Comparison of ENCODE assay signal across 1 cellular context in the genomic region with DNA sequence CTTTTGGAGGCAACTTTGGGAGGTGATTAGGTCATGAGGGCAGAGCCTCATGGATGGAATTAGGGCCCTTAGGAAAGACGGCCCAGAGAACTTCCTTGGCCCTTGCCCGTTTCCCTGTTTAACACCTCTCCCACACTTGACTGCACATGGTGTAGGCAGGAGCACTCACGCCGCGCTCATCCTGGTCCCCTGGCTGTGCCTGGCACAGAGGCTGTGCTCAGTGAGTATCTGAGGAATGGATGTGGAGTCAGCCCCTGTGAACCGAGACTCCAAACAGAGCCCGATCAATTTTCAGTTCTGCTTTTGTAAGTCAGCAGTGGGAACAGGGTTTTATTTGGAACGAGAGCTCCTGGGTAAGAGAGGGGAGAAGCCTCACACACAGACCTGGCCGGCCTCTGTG.
TF ChIP-seq lines count a peak whose summit lies in the region.

No MANE protein-coding gene starts in this region.

TF ChIP-seq in GM23338, 12 proteins besides CTCF, POLR2A, EP300 and RAD21 (continued from another document):
- TF ChIP-seq, protein P1, sequence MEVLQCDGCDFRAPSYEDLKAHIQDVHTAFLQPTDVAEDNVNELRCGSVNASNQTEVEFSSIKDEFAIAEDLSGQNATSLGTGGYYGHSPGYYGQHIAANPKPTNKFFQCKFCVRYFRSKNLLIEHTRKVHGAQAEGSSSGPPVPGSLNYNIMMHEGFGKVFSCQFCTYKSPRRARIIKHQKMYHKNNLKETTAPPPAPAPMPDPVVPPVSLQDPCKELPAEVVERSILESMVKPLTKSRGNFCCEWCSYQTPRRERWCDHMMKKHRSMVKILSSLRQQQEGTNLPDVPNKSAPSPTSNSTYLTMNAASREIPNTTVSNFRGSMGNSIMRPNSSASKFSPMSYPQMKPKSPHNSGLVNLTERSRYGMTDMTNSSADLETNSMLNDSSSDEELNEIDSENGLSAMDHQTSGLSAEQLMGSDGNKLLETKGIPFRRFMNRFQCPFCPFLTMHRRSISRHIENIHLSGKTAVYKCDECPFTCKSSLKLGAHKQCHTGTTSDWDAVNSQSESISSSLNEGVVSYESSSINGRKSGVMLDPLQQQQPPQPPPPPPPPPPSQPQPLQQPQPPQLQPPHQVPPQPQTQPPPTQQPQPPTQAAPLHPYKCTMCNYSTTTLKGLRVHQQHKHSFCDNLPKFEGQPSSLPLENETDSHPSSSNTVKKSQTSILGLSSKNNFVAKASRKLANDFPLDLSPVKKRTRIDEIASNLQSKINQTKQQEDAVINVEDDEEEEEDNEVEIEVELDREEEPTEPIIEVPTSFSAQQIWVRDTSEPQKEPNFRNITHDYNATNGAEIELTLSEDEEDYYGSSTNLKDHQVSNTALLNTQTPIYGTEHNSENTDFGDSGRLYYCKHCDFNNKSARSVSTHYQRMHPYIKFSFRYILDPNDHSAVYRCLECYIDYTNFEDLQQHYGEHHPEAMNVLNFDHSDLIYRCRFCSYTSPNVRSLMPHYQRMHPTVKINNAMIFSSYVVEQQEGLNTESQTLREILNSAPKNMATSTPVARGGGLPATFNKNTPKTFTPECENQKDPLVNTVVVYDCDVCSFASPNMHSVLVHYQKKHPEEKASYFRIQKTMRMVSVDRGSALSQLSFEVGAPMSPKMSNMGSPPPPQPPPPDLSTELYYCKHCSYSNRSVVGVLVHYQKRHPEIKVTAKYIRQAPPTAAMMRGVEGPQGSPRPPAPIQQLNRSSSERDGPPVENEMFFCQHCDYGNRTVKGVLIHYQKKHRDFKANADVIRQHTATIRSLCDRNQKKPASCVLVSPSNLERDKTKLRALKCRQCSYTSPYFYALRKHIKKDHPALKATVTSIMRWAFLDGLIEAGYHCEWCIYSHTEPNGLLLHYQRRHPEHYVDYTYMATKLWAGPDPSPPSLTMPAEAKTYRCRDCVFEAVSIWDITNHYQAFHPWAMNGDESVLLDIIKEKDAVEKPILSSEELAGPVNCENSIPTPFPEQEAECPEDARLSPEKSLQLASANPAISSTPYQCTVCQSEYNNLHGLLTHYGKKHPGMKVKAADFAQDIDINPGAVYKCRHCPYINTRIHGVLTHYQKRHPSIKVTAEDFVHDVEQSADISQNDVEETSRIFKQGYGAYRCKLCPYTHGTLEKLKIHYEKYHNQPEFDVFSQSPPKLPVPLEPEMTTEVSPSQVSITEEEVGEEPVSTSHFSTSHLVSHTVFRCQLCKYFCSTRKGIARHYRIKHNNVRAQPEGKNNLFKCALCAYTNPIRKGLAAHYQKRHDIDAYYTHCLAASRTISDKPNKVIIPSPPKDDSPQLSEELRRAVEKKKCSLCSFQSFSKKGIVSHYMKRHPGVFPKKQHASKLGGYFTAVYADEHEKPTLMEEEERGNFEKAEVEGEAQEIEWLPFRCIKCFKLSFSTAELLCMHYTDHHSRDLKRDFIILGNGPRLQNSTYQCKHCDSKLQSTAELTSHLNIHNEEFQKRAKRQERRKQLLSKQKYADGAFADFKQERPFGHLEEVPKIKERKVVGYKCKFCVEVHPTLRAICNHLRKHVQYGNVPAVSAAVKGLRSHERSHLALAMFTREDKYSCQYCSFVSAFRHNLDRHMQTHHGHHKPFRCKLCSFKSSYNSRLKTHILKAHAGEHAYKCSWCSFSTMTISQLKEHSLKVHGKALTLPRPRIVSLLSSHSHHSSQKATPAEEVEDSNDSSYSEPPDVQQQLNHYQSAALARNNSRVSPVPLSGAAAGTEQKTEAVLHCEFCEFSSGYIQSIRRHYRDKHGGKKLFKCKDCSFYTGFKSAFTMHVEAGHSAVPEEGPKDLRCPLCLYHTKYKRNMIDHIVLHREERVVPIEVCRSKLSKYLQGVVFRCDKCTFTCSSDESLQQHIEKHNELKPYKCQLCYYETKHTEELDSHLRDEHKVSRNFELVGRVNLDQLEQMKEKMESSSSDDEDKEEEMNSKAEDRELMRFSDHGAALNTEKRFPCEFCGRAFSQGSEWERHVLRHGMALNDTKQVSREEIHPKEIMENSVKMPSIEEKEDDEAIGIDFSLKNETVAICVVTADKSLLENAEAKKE (CRISPR knock-in tag; IDR thresholded peaks at IDR 0.05): no peak
- TF ChIP-seq, protein P2, sequence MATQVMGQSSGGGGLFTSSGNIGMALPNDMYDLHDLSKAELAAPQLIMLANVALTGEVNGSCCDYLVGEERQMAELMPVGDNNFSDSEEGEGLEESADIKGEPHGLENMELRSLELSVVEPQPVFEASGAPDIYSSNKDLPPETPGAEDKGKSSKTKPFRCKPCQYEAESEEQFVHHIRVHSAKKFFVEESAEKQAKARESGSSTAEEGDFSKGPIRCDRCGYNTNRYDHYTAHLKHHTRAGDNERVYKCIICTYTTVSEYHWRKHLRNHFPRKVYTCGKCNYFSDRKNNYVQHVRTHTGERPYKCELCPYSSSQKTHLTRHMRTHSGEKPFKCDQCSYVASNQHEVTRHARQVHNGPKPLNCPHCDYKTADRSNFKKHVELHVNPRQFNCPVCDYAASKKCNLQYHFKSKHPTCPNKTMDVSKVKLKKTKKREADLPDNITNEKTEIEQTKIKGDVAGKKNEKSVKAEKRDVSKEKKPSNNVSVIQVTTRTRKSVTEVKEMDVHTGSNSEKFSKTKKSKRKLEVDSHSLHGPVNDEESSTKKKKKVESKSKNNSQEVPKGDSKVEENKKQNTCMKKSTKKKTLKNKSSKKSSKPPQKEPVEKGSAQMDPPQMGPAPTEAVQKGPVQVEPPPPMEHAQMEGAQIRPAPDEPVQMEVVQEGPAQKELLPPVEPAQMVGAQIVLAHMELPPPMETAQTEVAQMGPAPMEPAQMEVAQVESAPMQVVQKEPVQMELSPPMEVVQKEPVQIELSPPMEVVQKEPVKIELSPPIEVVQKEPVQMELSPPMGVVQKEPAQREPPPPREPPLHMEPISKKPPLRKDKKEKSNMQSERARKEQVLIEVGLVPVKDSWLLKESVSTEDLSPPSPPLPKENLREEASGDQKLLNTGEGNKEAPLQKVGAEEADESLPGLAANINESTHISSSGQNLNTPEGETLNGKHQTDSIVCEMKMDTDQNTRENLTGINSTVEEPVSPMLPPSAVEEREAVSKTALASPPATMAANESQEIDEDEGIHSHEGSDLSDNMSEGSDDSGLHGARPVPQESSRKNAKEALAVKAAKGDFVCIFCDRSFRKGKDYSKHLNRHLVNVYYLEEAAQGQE (IDR thresholded peaks at IDR 0.05; ENCODE audit: unreplicated experiment): no peak
